Comparison of ENCODE assay signal across 7 cellular contexts in genomic region chr6:36797653-36798052, GRCh38. TPM values are rescaled to one million over a fixed set of nuclear protein-coding genes. Genes with fewer than 3 reads are reported as not detected.
"Had no signal": no experiment of that assay in that cellular context is flagged by ENCODE, and none has a peak within 500 bp of the region (broad histone marks: within the 10 kb centered on the region; RNA-seq: fewer than 3 reads in every experiment).

No MANE protein-coding gene starts in this region.

- H3K9me3 Mint-ChIP-seq: IgD-negative memory B cell had no signal

- H3K4me3 Mint-ChIP-seq: IgD-negative memory B cell had no signal

- FAIRE-seq: HTR-8/SVneo had no signal

- DNase-seq: IMR-90, KBM-7, KG1 had no signal

- H3K27ac ChIP-seq: HL-60, KMS-11 had no signal

- H3K27ac Mint-ChIP-seq: IgD-negative memory B cell had no signal

- H3K9ac ChIP-seq: KMS-11 had no signal

- H3K36me3 Mint-ChIP-seq: IgD-negative memory B cell had no signal

- H3K4me2 ChIP-seq: KMS-11 had no signal

- H3K4me1 Mint-ChIP-seq: IgD-negative memory B cell had no signal

RNA-seq across cellular contexts. Expression of gene CPNE5, which starts 41.6 kb away (rescaled TPM):
- total RNA-seq: IMR-90 had no signal
